In the genomic region with DNA sequence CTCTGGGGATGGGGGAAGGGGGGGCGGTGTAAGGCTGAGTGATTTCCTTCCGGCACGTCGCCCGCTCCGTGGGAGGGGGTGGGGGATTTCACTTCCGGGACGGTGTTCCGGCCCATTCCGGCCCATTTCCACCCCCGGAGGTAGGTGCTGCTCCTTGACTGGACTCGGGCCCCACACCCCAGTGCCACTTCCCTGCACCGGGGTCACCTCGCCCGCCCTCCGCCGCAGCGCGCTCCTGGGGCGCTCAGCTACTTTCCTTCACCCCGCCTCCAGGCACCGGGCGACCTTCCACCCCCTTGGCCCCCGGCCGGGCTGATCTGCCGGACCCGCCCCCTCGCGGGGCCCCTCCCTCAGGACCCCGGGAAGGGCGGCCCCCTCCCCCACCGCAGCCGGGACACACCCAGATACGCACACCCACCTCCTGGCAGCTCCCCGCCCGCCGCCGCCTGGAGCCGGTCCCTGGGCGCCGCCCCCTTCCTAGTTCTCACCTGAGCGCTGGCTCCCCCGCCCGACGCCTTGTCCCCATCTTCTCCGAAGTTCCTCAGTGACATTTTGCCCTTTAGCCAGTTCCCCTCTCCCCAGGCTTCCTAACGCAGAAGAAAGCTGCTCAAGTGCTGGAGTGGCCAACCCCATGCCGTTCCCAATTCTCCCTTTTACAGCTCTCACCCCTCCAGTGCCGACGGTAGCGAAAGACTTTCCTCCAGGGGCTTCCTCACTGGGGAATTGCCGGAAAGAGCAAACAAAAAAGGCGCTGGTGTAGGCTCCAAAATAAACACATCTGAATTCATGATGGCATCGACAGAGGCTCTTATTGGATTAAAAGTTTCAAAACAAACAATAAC, we compare ENCODE assay signal across 8 cellular contexts. TPM values are rescaled to one million over a fixed set of nuclear protein-coding genes. Genes with fewer than 3 reads are reported as not detected.
DNase-seq lines count a peak whose midpoint lies in the region; ATAC-seq and TF ChIP-seq lines count a peak whose summit lies in the region.

A gene with protein sequence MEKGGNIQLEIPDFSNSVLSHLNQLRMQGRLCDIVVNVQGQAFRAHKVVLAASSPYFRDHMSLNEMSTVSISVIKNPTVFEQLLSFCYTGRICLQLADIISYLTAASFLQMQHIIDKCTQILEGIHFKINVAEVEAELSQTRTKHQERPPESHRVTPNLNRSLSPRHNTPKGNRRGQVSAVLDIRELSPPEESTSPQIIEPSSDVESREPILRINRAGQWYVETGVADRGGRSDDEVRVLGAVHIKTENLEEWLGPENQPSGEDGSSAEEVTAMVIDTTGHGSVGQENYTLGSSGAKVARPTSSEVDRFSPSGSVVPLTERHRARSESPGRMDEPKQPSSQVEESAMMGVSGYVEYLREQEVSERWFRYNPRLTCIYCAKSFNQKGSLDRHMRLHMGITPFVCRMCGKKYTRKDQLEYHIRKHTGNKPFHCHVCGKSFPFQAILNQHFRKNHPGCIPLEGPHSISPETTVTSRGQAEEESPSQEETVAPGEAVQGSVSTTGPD (plus strand): TSS at position 115 of the 842 bp plus-strand sequence. CDS start 1,846 bp downstream, outside the sequence.

- peaks cover 19% of the 10 kb centered on the region for H3K4me1 ChIP-seq in cardiac muscle cell (ENCODE audit: low read depth)
- H3K4me1 ChIP-seq in upper lobe of left lung, result peaks cover 35 to 61% (median 47%) of the 10 kb centered on the region in 4 donors

- no peaks in the 10 kb centered on the region for H3K27me3 ChIP-seq in cardiac muscle cell
- H3K27me3 ChIP-seq in upper lobe of left lung, result no peaks in the 10 kb centered on the region

- peaks cover 61% of the 10 kb centered on the region for H3K4me1 Mint-ChIP-seq in activated naive CD4-positive, alpha-beta T cell treated with anti-CD3 and anti-CD28 coated beads, Interleukin-2, amount 50 U/mL, for 24 hours

- ATAC-seq in HG02623 (IDR thresholded peaks at IDR 0.05; ENCODE audit: unreplicated experiment) (peak; percentile 49), SK-N-SH treated with all-trans-retinoic acid at 6 μM for 48 hours (peak; percentile 59), upper lobe of left lung (ENCODE audit: low FRiP score in 2 of 2) (peak; percentile 84 to 91)

- TF ChIP-seq EP300 in upper lobe of left lung (IDR thresholded peaks at IDR 0.05), result peak in 3 of 4 donors; percentile 15 to 44 (median 22)

- peak within 1 kb of the TSS; percentile 99 for H3K27ac Mint-ChIP-seq in activated naive CD4-positive, alpha-beta T cell treated with anti-CD3 and anti-CD28 coated beads, Interleukin-2, amount 50 U/mL, for 24 hours

- H3K27ac ChIP-seq in cardiac muscle cell (peak within 1 kb of the TSS; percentile 82), upper lobe of left lung (peak within 1 kb of the TSS; percentile 94 to 99 (median 98))

- intact Hi-C loops in posterior vena cava (cut with DNase I), result no loop called here

- no peaks in the 10 kb centered on the region for H3K9me3 Mint-ChIP-seq in activated naive CD4-positive, alpha-beta T cell treated with anti-CD3 and anti-CD28 coated beads, Interleukin-2, amount 50 U/mL, for 24 hours

- peak in 2 of 4 donors; percentile 26 to 36 for TF ChIP-seq POLR2A in upper lobe of left lung (IDR thresholded peaks at IDR 0.05)

- DNase-seq in NCI-H1105 (lab: John Stamatoyannopoulos, UW) (peak; percentile 93), cardiac muscle cell (ENCODE audit: low read depth in 1 of 2, low spot score in 1 of 2) (peak; percentile 41 to 93), posterior vena cava (ENCODE audit: low spot score) (peak; percentile 95), upper lobe of left lung (peak; percentile 96 to 98)

- 0 to 1% methylated on average over 18 to 34 of the region's 54 CpGs for WGBS in upper lobe of left lung, 2 donors

- H3K27me3 Mint-ChIP-seq in activated naive CD4-positive, alpha-beta T cell treated with anti-CD3 and anti-CD28 coated beads, Interleukin-2, amount 50 U/mL, for 24 hours, result no peaks in the 10 kb centered on the region

- peak within 1 kb of the TSS; percentile 98 for H3K4me3 Mint-ChIP-seq in activated naive CD4-positive, alpha-beta T cell treated with anti-CD3 and anti-CD28 coated beads, Interleukin-2, amount 50 U/mL, for 24 hours

- TF ChIP-seq CTCF in cardiac muscle cell (IDR thresholded peaks at IDR 0.05; ENCODE audit: low read depth, low read length) (no peak), upper lobe of left lung (IDR thresholded peaks at IDR 0.05) (no peak)

- H3K9me3 ChIP-seq in cardiac muscle cell (ENCODE audit: low read depth) (no peaks in the 10 kb centered on the region), upper lobe of left lung (no peaks in the 10 kb centered on the region)

- peaks cover 54% of the 10 kb centered on the region for H3K36me3 Mint-ChIP-seq in activated naive CD4-positive, alpha-beta T cell treated with anti-CD3 and anti-CD28 coated beads, Interleukin-2, amount 50 U/mL, for 24 hours

- H3K4me3 ChIP-seq in GM08714 (ENCODE audit: low read length) (peak within 1 kb of the TSS; percentile 98), cardiac muscle cell (peak within 1 kb of the TSS; percentile 55), upper lobe of left lung (peak within 1 kb of the TSS; percentile 72 to 80 (median 80))

- H3K36me3 ChIP-seq in cardiac muscle cell (peaks cover 38% of the 10 kb centered on the region), upper lobe of left lung (peaks cover 9 to 33% (median 16%) of the 10 kb centered on the region in 4 donors)

TF ChIP-seq in SK-N-SH treated with all-trans-retinoic acid at 6 μM for 48 hours, 23 proteins besides CTCF, POLR2A, EP300 and RAD21:
- TF ChIP-seq OSR1 (CRISPR knock-in tag; IDR thresholded peaks at IDR 0.05), result no peak
- TF ChIP-seq, protein P1, sequence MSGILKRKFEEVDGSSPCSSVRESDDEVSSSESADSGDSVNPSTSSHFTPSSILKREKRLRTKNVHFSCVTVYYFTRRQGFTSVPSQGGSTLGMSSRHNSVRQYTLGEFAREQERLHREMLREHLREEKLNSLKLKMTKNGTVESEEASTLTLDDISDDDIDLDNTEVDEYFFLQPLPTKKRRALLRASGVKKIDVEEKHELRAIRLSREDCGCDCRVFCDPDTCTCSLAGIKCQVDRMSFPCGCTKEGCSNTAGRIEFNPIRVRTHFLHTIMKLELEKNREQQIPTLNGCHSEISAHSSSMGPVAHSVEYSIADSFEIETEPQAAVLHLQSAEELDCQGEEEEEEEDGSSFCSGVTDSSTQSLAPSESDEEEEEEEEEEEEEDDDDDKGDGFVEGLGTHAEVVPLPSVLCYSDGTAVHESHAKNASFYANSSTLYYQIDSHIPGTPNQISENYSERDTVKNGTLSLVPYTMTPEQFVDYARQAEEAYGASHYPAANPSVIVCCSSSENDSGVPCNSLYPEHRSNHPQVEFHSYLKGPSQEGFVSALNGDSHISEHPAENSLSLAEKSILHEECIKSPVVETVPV (CRISPR knock-in tag; IDR thresholded peaks at IDR 0.05), result no peak
- TF ChIP-seq, protein P2, sequence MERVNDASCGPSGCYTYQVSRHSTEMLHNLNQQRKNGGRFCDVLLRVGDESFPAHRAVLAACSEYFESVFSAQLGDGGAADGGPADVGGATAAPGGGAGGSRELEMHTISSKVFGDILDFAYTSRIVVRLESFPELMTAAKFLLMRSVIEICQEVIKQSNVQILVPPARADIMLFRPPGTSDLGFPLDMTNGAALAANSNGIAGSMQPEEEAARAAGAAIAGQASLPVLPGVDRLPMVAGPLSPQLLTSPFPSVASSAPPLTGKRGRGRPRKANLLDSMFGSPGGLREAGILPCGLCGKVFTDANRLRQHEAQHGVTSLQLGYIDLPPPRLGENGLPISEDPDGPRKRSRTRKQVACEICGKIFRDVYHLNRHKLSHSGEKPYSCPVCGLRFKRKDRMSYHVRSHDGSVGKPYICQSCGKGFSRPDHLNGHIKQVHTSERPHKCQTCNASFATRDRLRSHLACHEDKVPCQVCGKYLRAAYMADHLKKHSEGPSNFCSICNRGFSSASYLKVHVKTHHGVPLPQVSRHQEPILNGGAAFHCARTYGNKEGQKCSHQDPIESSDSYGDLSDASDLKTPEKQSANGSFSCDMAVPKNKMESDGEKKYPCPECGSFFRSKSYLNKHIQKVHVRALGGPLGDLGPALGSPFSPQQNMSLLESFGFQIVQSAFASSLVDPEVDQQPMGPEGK (CRISPR knock-in tag; IDR thresholded peaks at IDR 0.05; ENCODE audit: borderline replicate concordance), result peak; percentile 83; the same call in 1 of the 2 replicates
- TF ChIP-seq, protein P3, sequence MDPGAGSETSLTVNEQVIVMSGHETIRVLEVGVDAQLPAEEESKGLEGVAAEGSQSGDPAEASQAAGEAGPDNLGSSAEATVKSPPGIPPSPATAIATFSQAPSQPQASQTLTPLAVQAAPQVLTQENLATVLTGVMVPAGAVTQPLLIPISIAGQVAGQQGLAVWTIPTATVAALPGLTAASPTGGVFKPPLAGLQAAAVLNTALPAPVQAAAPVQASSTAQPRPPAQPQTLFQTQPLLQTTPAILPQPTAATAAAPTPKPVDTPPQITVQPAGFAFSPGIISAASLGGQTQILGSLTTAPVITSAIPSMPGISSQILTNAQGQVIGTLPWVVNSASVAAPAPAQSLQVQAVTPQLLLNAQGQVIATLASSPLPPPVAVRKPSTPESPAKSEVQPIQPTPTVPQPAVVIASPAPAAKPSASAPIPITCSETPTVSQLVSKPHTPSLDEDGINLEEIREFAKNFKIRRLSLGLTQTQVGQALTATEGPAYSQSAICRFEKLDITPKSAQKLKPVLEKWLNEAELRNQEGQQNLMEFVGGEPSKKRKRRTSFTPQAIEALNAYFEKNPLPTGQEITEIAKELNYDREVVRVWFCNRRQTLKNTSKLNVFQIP (CRISPR knock-in tag; IDR thresholded peaks at IDR 0.05; ENCODE audit: borderline replicate concordance, low read depth), result 0 out of 2 replicates have a peak, but pooled peaks have one; percentile 22
TF ChIP-seq in SK-N-SH treated with all-trans-retinoic acid at 6 μM for 48 hours: peak in this region for 2.

RNA-seq across cellular contexts. Expression of the gene that starts here (rescaled TPM):
- total RNA-seq in cardiac muscle cell, result 7.9 and 16.2 TPM in 2 replicates
- 1.8 and 3.0 TPM in 2 replicates for polyA plus RNA-seq in cardiac muscle cell
- 10 to 100 TPM; 12.0 to 15.0 TPM for total RNA-seq in posterior vena cava
- 10 to 100 TPM in 4 of 6 donors, 1 to 10 TPM in 2; 5.3 to 17.8 (median 12.0) TPM for total RNA-seq in upper lobe of left lung

Comparison
In these comparisons a context has a peak if more than half of its experiments do, and no peak if none do; other contexts are left out.
1. Peak in every context shown above with its lines: DNase-seq, ATAC-seq, H3K4me3 ChIP-seq and H3K27ac ChIP-seq.